In genomic region chr2:42879116-42879705, GRCh38 we compare ENCODE assay signal across 1 cellular context.
TF ChIP-seq lines count a peak whose summit lies in the region.

No MANE protein-coding gene starts in this region.

TF ChIP-seq in K562, 482 proteins besides CTCF, POLR2A, EP300 and RAD21 (continued from another document):
- TF ChIP-seq, protein P1, sequence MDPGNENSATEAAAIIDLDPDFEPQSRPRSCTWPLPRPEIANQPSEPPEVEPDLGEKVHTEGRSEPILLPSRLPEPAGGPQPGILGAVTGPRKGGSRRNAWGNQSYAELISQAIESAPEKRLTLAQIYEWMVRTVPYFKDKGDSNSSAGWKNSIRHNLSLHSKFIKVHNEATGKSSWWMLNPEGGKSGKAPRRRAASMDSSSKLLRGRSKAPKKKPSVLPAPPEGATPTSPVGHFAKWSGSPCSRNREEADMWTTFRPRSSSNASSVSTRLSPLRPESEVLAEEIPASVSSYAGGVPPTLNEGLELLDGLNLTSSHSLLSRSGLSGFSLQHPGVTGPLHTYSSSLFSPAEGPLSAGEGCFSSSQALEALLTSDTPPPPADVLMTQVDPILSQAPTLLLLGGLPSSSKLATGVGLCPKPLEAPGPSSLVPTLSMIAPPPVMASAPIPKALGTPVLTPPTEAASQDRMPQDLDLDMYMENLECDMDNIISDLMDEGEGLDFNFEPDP (CRISPR knock-in tag; IDR thresholded peaks at IDR 0.05): no peak
- TF ChIP-seq ZFPM2 (CRISPR knock-in tag; IDR thresholded peaks at IDR 0.05) (no peak), HDAC6 (IDR thresholded peaks at IDR 0.05; ENCODE audit: low read depth, low read length) (no peak), ZBTB43 (CRISPR knock-in tag; IDR thresholded peaks at IDR 0.05) (no peak), SREBF2 (CRISPR knock-in tag; IDR thresholded peaks at IDR 0.05) (no peak), MYC (IDR thresholded peaks at IDR 0.05; ENCODE audit: low read depth, low read length) (no peak), MYC (CRISPR knock-in tag; IDR thresholded peaks at IDR 0.05; ENCODE audit: borderline replicate concordance, low read depth) (no peak), CREM (IDR thresholded peaks at IDR 0.05; ENCODE audit: low read depth) (no peak), ZNF263 (CRISPR knock-in tag; IDR thresholded peaks at IDR 0.05; ENCODE audit: borderline replicate concordance) (no peak)
